Comparison of ENCODE assay signal across 21 cellular contexts in the genomic region with DNA sequence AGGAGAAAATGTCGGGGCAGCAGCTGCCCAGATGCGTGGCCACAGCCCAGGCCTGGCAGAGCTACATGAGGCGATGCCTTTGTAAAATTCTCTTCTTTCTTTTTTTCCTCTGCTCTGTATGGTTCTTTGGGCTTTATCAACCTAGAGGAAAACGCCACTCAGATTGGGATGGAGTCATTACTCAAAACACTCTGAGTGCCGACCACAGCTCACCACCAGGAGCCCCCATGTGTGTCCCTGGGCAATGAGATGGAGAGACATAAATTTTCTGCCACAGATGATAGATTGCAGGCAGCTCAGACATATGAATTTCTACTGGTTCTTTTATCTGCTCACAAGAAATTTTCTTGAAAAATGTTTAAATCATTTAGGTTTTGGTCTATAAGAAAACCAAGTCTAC. TPM values are rescaled to one million over a fixed set of nuclear protein-coding genes. Genes with fewer than 3 reads are reported as not detected.
A peak's percentile ranks its signal among the peaks of the same experiment; 100 is the strongest.
DNase-seq lines count a peak whose midpoint lies in the region; ATAC-seq, FAIRE-seq and TF ChIP-seq lines count a peak whose summit lies in the region.
"Had no signal": no experiment of that assay in that cellular context is flagged by ENCODE, and none has a peak within 500 bp of the region (broad histone marks: within the 10 kb centered on the region; RNA-seq: fewer than 3 reads in every experiment).

No MANE protein-coding gene starts in this region.

- no peak for TF ChIP-seq RAD21 in GM12878 (IDR thresholded peaks at IDR 0.05; ENCODE audit: insufficient read depth, low read depth, low read length)

- TF ChIP-seq POLR2A in GM12878 (IDR thresholded peaks at IDR 0.05; ENCODE audit: low read depth, low read length) = no peak

- H3K27me3 Mint-ChIP-seq in activated CD8-positive, alpha-beta memory T cell treated with anti-CD3 and anti-CD28 coated beads, Interleukin-2, amount 10 ng/mL, durations not matched to agents 7 days and 5 days = peaks cover 69% of the 10 kb centered on the region
- peaks cover 24 to 29% of the 10 kb centered on the region in 2 donors for H3K27me3 Mint-ChIP-seq in stimulated activated naive B cell treated with anti-CD40 and anti-IgM and Interleukin-4, amounts not matched to agents 10 μg/mL and 1 μg/mL and 100 μg/mL, for 72 hours

- H3K27ac Mint-ChIP-seq in activated CD8-positive, alpha-beta memory T cell treated with anti-CD3 and anti-CD28 coated beads, Interleukin-2, amount 10 ng/mL, durations not matched to agents 7 days and 5 days = no peak overlapping the region
- no peak overlapping the region for H3K27ac Mint-ChIP-seq in stimulated activated naive B cell treated with anti-CD40 and anti-IgM and Interleukin-4, amounts not matched to agents 10 μg/mL and 1 μg/mL and 100 μg/mL, for 72 hours

- H3K4me1 Mint-ChIP-seq in activated CD8-positive, alpha-beta memory T cell treated with anti-CD3 and anti-CD28 coated beads, Interleukin-2, amount 10 ng/mL, durations not matched to agents 7 days and 5 days = peaks cover 11% of the 10 kb centered on the region
- peaks cover 5 to 10% of the 10 kb centered on the region in 2 donors for H3K4me1 Mint-ChIP-seq in stimulated activated naive B cell treated with anti-CD40 and anti-IgM and Interleukin-4, amounts not matched to agents 10 μg/mL and 1 μg/mL and 100 μg/mL, for 72 hours
- H3K4me1 Mint-ChIP-seq: CD4-positive, alpha-beta memory T cell had no signal

- H3K9me3 ChIP-seq in GM12878 (replicated peaks; ENCODE audit: control insufficient read depth, insufficient read depth, low read length) (no peaks in the 10 kb centered on the region; the same call in 2 of the 3 replicates), small intestine (ENCODE audit: control insufficient read depth, low read depth) (no peaks in the 10 kb centered on the region)
- H3K9me3 ChIP-seq: BLaER1 treated with 17β-estradiol and CSF1 and Interleukin-3, amounts not matched to agents 10 nM and 100 nM; Caco-2; Peyer's patch; SJCRH30 had no signal

- H3K27me3 ChIP-seq in GM12878 (replicated peaks in 1 of 2; ENCODE audit: control insufficient read depth in 2 of 2, insufficient read depth in 2 of 2, low read length in 1 of 2) (peaks cover 0 to 2% of the 10 kb centered on the region in 2 experiments; a peak in 1 of 4 replicates), small intestine (ENCODE audit: control insufficient read depth in 2 of 2, insufficient read depth in 2 of 2, low read length in 2 of 2) (no peaks in the 10 kb centered on the region)
- H3K27me3 ChIP-seq: BLaER1 treated with 17β-estradiol and CSF1 and Interleukin-3, amounts not matched to agents 10 nM and 100 nM; Peyer's patch; SJCRH30 had no signal

- peak; percentile 39 for DNase-seq in activated CD8-positive, alpha-beta memory T cell treated with anti-CD3 and anti-CD28 coated beads, Interleukin-2, amount 10 ng/mL, durations not matched to agents 7 days and 5 days
- no peak for DNase-seq in activated CD8-positive, alpha-beta memory T cell treated with anti-CD3 and anti-CD28 coated beads for 24 hours
- DNase-seq in GM12878 (ENCODE audit: low read depth, low spot score) (no peak), small intestine (no peak), superior temporal gyrus (ENCODE audit: extremely low spot score) (no peak), NCI-H82 treated with DMSO at 0.1 percent for 48 hours (lab: John Stamatoyannopoulos, UW; ENCODE audit: unreplicated experiment) (no peak)
- DNase-seq in stimulated activated naive B cell treated with anti-CD40 and anti-IgM and Interleukin-4, amounts not matched to agents 10 μg/mL and 1 μg/mL and 100 μg/mL, for 72 hours = no peak
- DNase-seq: 8988T; Caco-2; CD4-positive, alpha-beta memory T cell; DND-41; Kasumi-1; NCI-H1436; NCI-H187 treated with DMSO at 0.1 percent for 48 hours; NCI-H2107; SJCRH30 had no signal

- POLR2A ChIA-PET in GM12878 (lab: Charles Lee) = interaction anchor here (0.7 to 1.7 kb wide), 5 partner anchors 9 to 48 kb away, joined by 3 to 8 read pairs (median 4); no protein-coding TSS in a partner anchor

- H3K36me3 Mint-ChIP-seq in activated CD8-positive, alpha-beta memory T cell treated with anti-CD3 and anti-CD28 coated beads, Interleukin-2, amount 10 ng/mL, durations not matched to agents 7 days and 5 days = no peaks in the 10 kb centered on the region
- peaks cover 0 to 2% of the 10 kb centered on the region in 2 donors for H3K36me3 Mint-ChIP-seq in stimulated activated naive B cell treated with anti-CD40 and anti-IgM and Interleukin-4, amounts not matched to agents 10 μg/mL and 1 μg/mL and 100 μg/mL, for 72 hours
- H3K36me3 Mint-ChIP-seq: CD4-positive, alpha-beta memory T cell had no signal

- H3K4me3 ChIP-seq in GM12878 (no peak overlapping the region), small intestine (ENCODE audit: low read depth in 1 of 2, low read length in 2 of 2) (no peak overlapping the region)
- H3K4me3 ChIP-seq: BLaER1 treated with 17β-estradiol and CSF1 and Interleukin-3, amounts not matched to agents 10 nM and 100 nM; Peyer's patch; SJCRH30 had no signal

- ATAC-seq in activated CD8-positive, alpha-beta memory T cell treated with anti-CD3 and anti-CD28 coated beads, Interleukin-2, amount 10 ng/mL, durations not matched to agents 7 days and 5 days = peak; percentile 42
- ATAC-seq in GM19463 (IDR thresholded peaks at IDR 0.05; ENCODE audit: unreplicated experiment) (peak; percentile 26), GM12878 (peak; percentile 58)
- ATAC-seq in stimulated activated naive B cell treated with anti-CD40 and anti-IgM and Interleukin-4, amounts not matched to agents 10 μg/mL and 1 μg/mL and 100 μg/mL, for 72 hours (replicated peaks) = peak; percentile 11 to 63

- no peak overlapping the region for H3K9ac ChIP-seq in GM12878 (ENCODE audit: control insufficient read depth, insufficient read depth, low read length)
- H3K9ac ChIP-seq: BLaER1 treated with 17β-estradiol and CSF1 and Interleukin-3, amounts not matched to agents 10 nM and 100 nM had no signal

- no peak for TF ChIP-seq EP300 in GM12878 (IDR thresholded peaks at IDR 0.05; ENCODE audit: borderline replicate concordance in 1 of 2, control insufficient read depth in 1 of 2, low read depth in 2 of 2, low read length in 2 of 2)

- no peak overlapping the region for H2AFZ ChIP-seq in GM12878 (ENCODE audit: control insufficient read depth, low read depth, low read length)

- FAIRE-seq in GM12878 (lab: Jason Lieb, UNC) (no peak), small intestine (lab: Jason Lieb, UNC) (no peak)
- FAIRE-seq: GM12891, H1 had no signal

- no peaks in the 10 kb centered on the region; a peak in 1 of 4 replicates for H3K36me3 ChIP-seq in GM12878 (ENCODE audit: control insufficient read depth in 2 of 2, insufficient read depth in 2 of 2, low read length in 1 of 2)
- H3K36me3 ChIP-seq in small intestine (ENCODE audit: control insufficient read depth in 2 of 2, insufficient read depth in 2 of 2, low read length in 2 of 2) = no peaks in the 10 kb centered on the region
- H3K36me3 ChIP-seq: BLaER1 treated with 17β-estradiol and CSF1 and Interleukin-3, amounts not matched to agents 10 nM and 100 nM; Peyer's patch; SJCRH30 had no signal

- CTCF ChIA-PET in activated CD8-positive, alpha-beta memory T cell treated with anti-CD3 and anti-CD28 coated beads, Interleukin-2, amount 10 ng/mL, durations not matched to agents 7 days and 5 days (lab: Charles Lee) = no interaction called here
- CTCF ChIA-PET in GM12878 (lab: Yijun Ruan, JAX) = interaction anchor here (1.1 to 1.6 kb wide), 8 partner anchors 9 to 53 kb away, joined by 3 to 5 read pairs (median 4); no protein-coding TSS in a partner anchor

- no peak overlapping the region for H3K27ac ChIP-seq in GM12878 (ENCODE audit: control insufficient read depth, insufficient read depth)
- no peak overlapping the region for H3K27ac ChIP-seq in small intestine (ENCODE audit: low read depth in 1 of 2, low read length in 1 of 2)
- H3K27ac ChIP-seq: BLaER1 treated with 17β-estradiol and CSF1 and Interleukin-3, amounts not matched to agents 10 nM and 100 nM; Peyer's patch; SJCRH30 had no signal

- in situ Hi-C loops in GM12878 (cut with MboI) = no loop called here

- BruUV-seq in GM12878 (replicated peaks; lab: Mats Ljungman, UMichigan) = no TSS peak

- H3K4me2 ChIP-seq in GM12878 (ENCODE audit: control insufficient read depth, insufficient read depth) = no peak overlapping the region

- no peak for TF ChIP-seq CTCF in GM12878 (IDR thresholded peaks at IDR 0.05 in 2 of 3, conservative IDR thresholded peaks at IDR 0.05 in 1 of 3; ENCODE audit: control insufficient read depth in 2 of 3, extremely low read depth in 1 of 3, insufficient read depth in 1 of 3, low read depth in 3 of 3, low read length in 3 of 3)

- RAD21 ChIA-PET in GM12878 (lab: Charles Lee; ENCODE audit: unreplicated experiment) = interaction anchor here (0.7 to 1.5 kb wide), 6 partner anchors 9 to 156 kb away, joined by 3 to 8 read pairs (median 4); no protein-coding TSS in a partner anchor

- H3K9me3 Mint-ChIP-seq in activated CD8-positive, alpha-beta memory T cell treated with anti-CD3 and anti-CD28 coated beads, Interleukin-2, amount 10 ng/mL, durations not matched to agents 7 days and 5 days (ENCODE audit: low read depth) = peaks cover 1% of the 10 kb centered on the region
- H3K9me3 Mint-ChIP-seq in stimulated activated naive B cell treated with anti-CD40 and anti-IgM and Interleukin-4, amounts not matched to agents 10 μg/mL and 1 μg/mL and 100 μg/mL, for 72 hours = peaks cover 0 to 1% of the 10 kb centered on the region in 2 donors
- H3K9me3 Mint-ChIP-seq: CD4-positive, alpha-beta memory T cell had no signal

- H3K4me1 ChIP-seq in GM12878 (ENCODE audit: control insufficient read depth, insufficient read depth, low read length) (no peaks in the 10 kb centered on the region), small intestine (ENCODE audit: control insufficient read depth in 2 of 2, insufficient read depth in 1 of 2, low read depth in 1 of 2, low read length in 1 of 2) (no peaks in the 10 kb centered on the region)
- H3K4me1 ChIP-seq: Caco-2, Peyer's patch, SJCRH30 had no signal

- intact Hi-C loops in GM12878 (cut with micrococcal nuclease; ENCODE audit: unreplicated experiment) = no loop called here

- no peaks in the 10 kb centered on the region for H4K20me1 ChIP-seq in GM12878 (ENCODE audit: control insufficient read depth, insufficient read depth)
- H4K20me1 ChIP-seq: BLaER1 treated with 17β-estradiol and CSF1 and Interleukin-3, amounts not matched to agents 10 nM and 100 nM had no signal

- WGBS in GM12878 (ENCODE audit: insufficient coverage, insufficient replicate concordance, low lambda C conversion rate, missing lambda C conversion rate) = 31% methylated on average over 5 of the region's 5 CpGs
- WGBS in small intestine, 3 donors = 81 to 89% (median 87%) methylated on average over 5 of the region's 5 CpGs

- H3K4me3 Mint-ChIP-seq in activated CD8-positive, alpha-beta memory T cell treated with anti-CD3 and anti-CD28 coated beads, Interleukin-2, amount 10 ng/mL, durations not matched to agents 7 days and 5 days = no peak overlapping the region
- no peak overlapping the region for H3K4me3 Mint-ChIP-seq in stimulated activated naive B cell treated with anti-CD40 and anti-IgM and Interleukin-4, amounts not matched to agents 10 μg/mL and 1 μg/mL and 100 μg/mL, for 72 hours
- H3K4me3 Mint-ChIP-seq: CD4-positive, alpha-beta memory T cell had no signal

- SMC1A ChIA-PET in GM12878 (lab: Charles Lee; ENCODE audit: uncharacterized antibody, unreplicated experiment) = interaction anchor here (0.7 to 2.8 kb wide), 8 partner anchors 9 to 65 kb away, joined by 3 to 13 read pairs (median 4); a partner anchor contains a TSS

- no peaks in the 10 kb centered on the region for H3K79me2 ChIP-seq in GM12878 (ENCODE audit: control insufficient read depth, insufficient read depth, low read length)

RNA-seq across cellular contexts. Expression of a gene that starts 56.0 kb away (rescaled TPM):
- under 1 TPM; 0.41 to 0.98 TPM for total RNA-seq in activated CD8-positive, alpha-beta memory T cell treated with anti-CD3 and anti-CD28 coated beads, Interleukin-2, amount 10 ng/mL, durations not matched to agents 7 days and 5 days
- total RNA-seq in GM12878 (2013; cell fraction: nucleolus; rRNA removed) = 0.12 and 0.17 TPM in 2 replicates
- total RNA-seq in GM12878 (2014; rRNA removed) (0.62 and 0.65 TPM in 2 replicates), GM12878 (2014; rRNA removed; fragmentation: Illumina TruSeq; extraction: Trizol) (0.40 and 0.55 TPM in 2 replicates), GM12878 (2021) (1.4 and 2.0 TPM in 2 replicates)
- polyA plus RNA-seq in GM12878 (2011; ENCODE audit: low read depth) = 0.12 TPM
- polyA plus RNA-seq in GM12878 (2011; rRNA removed) (1.9 and 2.2 TPM in 2 replicates), GM12878 (2014; fragmentation: Illumina TruSeq; extraction: Trizol) (0.41 and 0.59 TPM in 2 replicates), GM12878 (2014; fragmentation: Nextera tagmentation; extraction: Ambion mirVana) (under 1 TPM; 0.45 to 0.57 TPM), GM12878 (2014; rRNA removed) (1.2 and 1.4 TPM in 2 replicates), GM12878 (2016; fragmentation: Nextera tagmentation; extraction: Ambion mirVana) (1 to 10 TPM in 1 of 2 experiments, under 1 TPM in 1; 0.20 to 1.3 TPM), small intestine (1 to 10 TPM in 2 of 3 donors, under 1 TPM in 1; 0.45 to 4.3 (median 1.4) TPM)
- 2.4 and 2.5 TPM in 2 replicates for polyA plus RNA-seq in GM12878 (2011; cell fraction: cytosol; rRNA removed)
- 1.2 and 1.7 TPM in 2 replicates for polyA plus RNA-seq in GM12878 (2011; cell fraction: nucleus; rRNA removed)
- 0.35 and 0.39 TPM in 2 replicates for polyA plus RNA-seq in GM12878 (2012)
- polyA minus RNA-seq in GM12878 (2011; rRNA and poly(A)+ RNA removed) = 2.7 and 3.1 TPM in 2 replicates
- polyA minus RNA-seq in GM12878 (2011; cell fraction: cytosol; rRNA and poly(A)+ RNA removed) = 2.1 and 5.1 TPM in 2 replicates
- polyA minus RNA-seq in GM12878 (2011; cell fraction: nucleus; rRNA and poly(A)+ RNA removed) = 0.57 and 0.60 TPM in 2 replicates
